ENCODE assay signal across 20 cellular contexts in genomic region chr10:14052926-14053325, GRCh38.
DNase-seq lines count a peak whose midpoint lies in the region; ATAC-seq and TF ChIP-seq lines count a peak whose summit lies in the region.
"Had no signal": no experiment of that assay in that cellular context is flagged by ENCODE, and none has a peak within 500 bp of the region (broad histone marks: within the 10 kb centered on the region; RNA-seq: fewer than 3 reads in every experiment).

No MANE protein-coding gene starts in this region.

- DNase-seq in NCI-H1092 treated with DMSO at 0.1 percent for 48 hours (lab: John Stamatoyannopoulos, UW) (peak; percentile 35), NCI-H1092 (lab: John Stamatoyannopoulos, UW) (no peak), COR-L47 (lab: John Stamatoyannopoulos, UW) (peak; percentile 5), NCI-H748 (lab: John Stamatoyannopoulos, UW; ENCODE audit: unreplicated experiment) (peak; percentile 82), SJCRH30 (peak; percentile 31 to 60), tibial artery (no peak)
- DNase-seq: BE2C, GM23248, H7, NCI-H1048, NCI-H1694 treated with DMSO at 0.1 percent for 48 hours, NCI-H2107, NCI-H226, NCI-H524, Right ventricle myocardium superior, RPMI8226, T-cell had no signal

- no peak for ATAC-seq in GM18867 (IDR thresholded peaks at IDR 0.05; ENCODE audit: unreplicated experiment)
- ATAC-seq in HG02571 (IDR thresholded peaks at IDR 0.05; ENCODE audit: unreplicated experiment) = no peak
- ATAC-seq: T-cell had no signal

- intact Hi-C loops in tibial artery (cut with DNase I; ENCODE audit: low total_unique reads) = no loop called here

- H3K27me3 ChIP-seq in SJCRH30 = no peaks in the 10 kb centered on the region
- no peaks in the 10 kb centered on the region for H3K27me3 ChIP-seq in tibial artery
- H3K27me3 ChIP-seq: BE2C had no signal

- H3K27ac ChIP-seq in SJCRH30 = no peak overlapping the region
- H3K27ac ChIP-seq in tibial artery = no peak overlapping the region
- H3K27ac ChIP-seq: 22Rv1, GM23248 had no signal

- no peaks in the 10 kb centered on the region for H3K9me3 ChIP-seq in SJCRH30 (replicated peaks)
- peaks cover 0 to 4% (median 0%) of the 10 kb centered on the region in 3 donors for H3K9me3 ChIP-seq in tibial artery
- H3K9me3 ChIP-seq: BE2C had no signal

- H3K4me1 ChIP-seq in SJCRH30 = peaks cover 3% of the 10 kb centered on the region; the same call in 1 of the 2 replicates
- H3K4me1 ChIP-seq in tibial artery = no peaks in the 10 kb centered on the region
- H3K4me1 ChIP-seq: BE2C had no signal

- TF ChIP-seq CTCF in tibial artery (IDR thresholded peaks at IDR 0.05) = no peak

- H3K4me3 ChIP-seq in SJCRH30 (no peak overlapping the region), tibial artery (no peak overlapping the region)
- H3K4me3 ChIP-seq: GM23248 had no signal

- H3K36me3 ChIP-seq in SJCRH30 (no peaks in the 10 kb centered on the region), tibial artery (no peaks in the 10 kb centered on the region)
- H3K36me3 ChIP-seq: BE2C had no signal

Comparison
In these comparisons a context has a peak if more than half of its experiments do, and no peak if none do; other contexts are left out.
1. DNase-seq: peak in NCI-H1092 treated with DMSO at 0.1 percent for 48 hours (single experiment), COR-L47 (single experiment), NCI-H748 (single experiment) and SJCRH30 (2 of 2); none in NCI-H1092 (single experiment) and tibial artery (0 of 2).